ENCODE assay signal across 20 cellular contexts in the genomic region with DNA sequence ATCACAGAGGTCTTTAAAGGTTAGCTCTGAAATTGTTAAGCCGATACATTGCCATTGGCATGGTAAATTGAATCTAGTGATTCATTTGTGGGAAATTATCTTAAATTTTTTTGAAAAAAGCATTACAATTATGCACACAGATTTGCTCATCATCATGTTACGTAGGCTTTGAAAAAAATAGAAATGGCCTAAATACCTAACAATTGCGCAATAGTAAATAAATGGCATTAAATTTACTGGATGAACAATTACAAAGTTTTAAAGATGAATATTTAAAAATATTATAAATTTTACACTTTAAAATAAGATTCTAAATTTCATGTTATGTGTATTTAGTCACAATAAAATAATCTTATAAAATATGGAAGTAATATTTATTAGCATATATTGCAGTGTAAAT.
DNase-seq lines count a peak whose midpoint lies in the region; ATAC-seq, FAIRE-seq and TF ChIP-seq lines count a peak whose summit lies in the region.
"Had no signal": no experiment of that assay in that cellular context is flagged by ENCODE, and none has a peak within 500 bp of the region (broad histone marks: within the 10 kb centered on the region; RNA-seq: fewer than 3 reads in every experiment).

No MANE protein-coding gene starts in this region.

- no peak overlapping the region for H3K4me2 ChIP-seq in IMR-90 (ENCODE audit: low read depth, low read length)
- H3K4me2 ChIP-seq: KMS-11 had no signal

- FAIRE-seq in G401.6 (lab: Jason Lieb, UNC) (peak; percentile 89), TTC549 (lab: Jason Lieb, UNC) (peak; percentile 62), frontal cortex (lab: Jason Lieb, UNC) (peak; percentile 75)
- FAIRE-seq: D721Med, GM12892, GM18507 had no signal

- no peaks in the 10 kb centered on the region for H3K79me1 ChIP-seq in IMR-90 (ENCODE audit: low read depth in 1 of 2, low read length in 2 of 2)

- no peak overlapping the region for H3K14ac ChIP-seq in IMR-90 (replicated peaks; ENCODE audit: low read depth, low read length)

- no peak for TF ChIP-seq RAD21 in IMR-90 (IDR thresholded peaks at IDR 0.05; ENCODE audit: low read length)

- H4K5ac ChIP-seq in IMR-90 (ENCODE audit: low read depth, low read length) = no peak overlapping the region

- H3K27ac ChIP-seq in IMR-90 (ENCODE audit: insufficient read depth, low read length) = no peak overlapping the region
- H3K27ac ChIP-seq: C4-2B, HL-60, KMS-11 had no signal

- no peak overlapping the region for H3K4me3 ChIP-seq in IMR-90 (ENCODE audit: insufficient read depth, low read depth, low read length)
- H3K4me3 ChIP-seq: HAP-1 had no signal

- no peak overlapping the region for H3K56ac ChIP-seq in IMR-90 (ENCODE audit: extremely low read depth, insufficient read depth, low read length)

- no peaks in the 10 kb centered on the region for H3K36me3 Mint-ChIP-seq in activated CD4-positive, alpha-beta memory T cell treated with anti-CD3 and anti-CD28 coated beads for 36 hours
- H3K36me3 Mint-ChIP-seq: IgD-negative memory B cell had no signal

- peaks cover 5% of the 10 kb centered on the region for H3K9me3 ChIP-seq in IMR-90 (ENCODE audit: control insufficient read depth, insufficient read depth, low read length)
- H3K9me3 ChIP-seq: Caco-2, HAP-1 had no signal

- no peak overlapping the region for H3K4me3 Mint-ChIP-seq in activated CD4-positive, alpha-beta memory T cell treated with anti-CD3 and anti-CD28 coated beads for 36 hours
- H3K4me3 Mint-ChIP-seq: CD4-positive, alpha-beta T cell; IgD-negative memory B cell had no signal

- no peak overlapping the region for H2BK5ac ChIP-seq in IMR-90 (ENCODE audit: low read depth, low read length, poor library complexity, severe bottlenecking)

- H3K9ac ChIP-seq in IMR-90 (ENCODE audit: low read depth, low read length) = no peak overlapping the region
- H3K9ac ChIP-seq: KMS-11 had no signal

- ATAC-seq in IMR-90 (ENCODE audit: low read depth) = no peak
- ATAC-seq in GM21737 (IDR thresholded peaks at IDR 0.05; ENCODE audit: unreplicated experiment) = no peak

- no peaks in the 10 kb centered on the region for H3K36me3 ChIP-seq in IMR-90 (ENCODE audit: control insufficient read depth, insufficient read depth, low read length)
- H3K36me3 ChIP-seq: HAP-1 had no signal

- no peak overlapping the region for H2BK20ac ChIP-seq in IMR-90 (ENCODE audit: low read depth, low read length)

- no peaks in the 10 kb centered on the region for H3K9me1 ChIP-seq in IMR-90 (ENCODE audit: insufficient read depth, low read length)

- H2BK120ac ChIP-seq in IMR-90 (ENCODE audit: low read depth, low read length) = no peak overlapping the region

- no peak overlapping the region for H2AK5ac ChIP-seq in IMR-90 (ENCODE audit: low read depth, low read length)

- peaks cover 2% of the 10 kb centered on the region for H3K9me3 Mint-ChIP-seq in activated CD4-positive, alpha-beta memory T cell treated with anti-CD3 and anti-CD28 coated beads for 36 hours

- no CpG with 5 or more reads among the region's 3 CpGs for WGBS in IMR-90 (ENCODE audit: extremely low coverage in 2 of 2, insufficient read length in 1 of 2), 2 experiments

- H4K91ac ChIP-seq in IMR-90 (ENCODE audit: insufficient read depth, low read depth, low read length) = no peak overlapping the region

- BruUV-seq in IMR-90 (replicated peaks; lab: Mats Ljungman, UMichigan) = no TSS peak

- POLR2A ChIA-PET in IMR-90 (lab: Charles Lee; ENCODE audit: unreplicated experiment) = no interaction called here
- POLR2A ChIA-PET in activated CD4-positive, alpha-beta memory T cell treated with anti-CD3 and anti-CD28 coated beads for 36 hours (lab: Charles Lee) = no interaction called here

- dilution Hi-C loops in IMR-90 (cut with HindIII; ENCODE audit: low sequenced_read_pairs, unreplicated experiment) = no loop called here

- intact Hi-C loops in IMR-90 (cut with micrococcal nuclease) = no loop called here
- intact Hi-C loops in activated CD4-positive, alpha-beta memory T cell treated with anti-CD3 and anti-CD28 coated beads for 36 hours (cut with micrococcal nuclease) = no loop called here

- no peak overlapping the region for H3K18ac ChIP-seq in IMR-90 (ENCODE audit: low read depth, low read length)

- TF ChIP-seq CTCF in IMR-90 (conservative IDR thresholded peaks at IDR 0.05; ENCODE audit: low read depth, low read length) = no peak

- H3K4me1 Mint-ChIP-seq in activated CD4-positive, alpha-beta memory T cell treated with anti-CD3 and anti-CD28 coated beads for 36 hours (ENCODE audit: low read depth) = no peaks in the 10 kb centered on the region
- H3K4me1 Mint-ChIP-seq: IgD-negative memory B cell had no signal

- H3K4me1 ChIP-seq in IMR-90 (ENCODE audit: control insufficient read depth, insufficient read depth, low read length) = no peaks in the 10 kb centered on the region
- H3K4me1 ChIP-seq: Caco-2, HAP-1 had no signal

- CTCF ChIA-PET in IMR-90 (lab: Yijun Ruan, JAX) = no interaction called here
- CTCF ChIA-PET in activated CD4-positive, alpha-beta memory T cell treated with anti-CD3 and anti-CD28 coated beads for 36 hours (lab: Charles Lee) = no interaction called here

- TF ChIP-seq POLR2A in IMR-90 (IDR thresholded peaks at IDR 0.05; ENCODE audit: low read depth, low read length) = no peak

- no peak overlapping the region for H2AK9ac ChIP-seq in IMR-90 (replicated peaks; ENCODE audit: low read depth, low read length, poor library complexity)

- no peaks in the 10 kb centered on the region for H3K27me3 ChIP-seq in IMR-90 (ENCODE audit: control insufficient read depth, insufficient read depth, low read length)

- DNase-seq in IMR-90 (no peak), frontal cortex (ENCODE audit: low spot score in 2 of 2) (no peak), dermis blood vessel endothelial cell (no peak), NCI-H1417 (lab: John Stamatoyannopoulos, UW) (no peak)
- no peak for DNase-seq in activated CD4-positive, alpha-beta memory T cell treated with anti-CD3 and anti-CD28 coated beads for 36 hours
- DNase-seq: AML-193; Caco-2; CD4-positive, alpha-beta T cell; GDM1 had no signal

- no peak overlapping the region for H3K4ac ChIP-seq in IMR-90 (ENCODE audit: low read depth, low read length)

- in situ Hi-C loops in IMR-90 (cut with MboI; ENCODE audit: low sequenced_read_pairs) = no loop called here

- H3K27ac Mint-ChIP-seq in activated CD4-positive, alpha-beta memory T cell treated with anti-CD3 and anti-CD28 coated beads for 36 hours = no peak overlapping the region
- H3K27ac Mint-ChIP-seq: CD4-positive, alpha-beta T cell; IgD-negative memory B cell had no signal

- H2BK15ac ChIP-seq in IMR-90 (ENCODE audit: low read depth, low read length) = no peak overlapping the region

- no peak overlapping the region for H4K8ac ChIP-seq in IMR-90 (ENCODE audit: low read depth in 2 of 2, low read length in 2 of 2)

- no peak overlapping the region for H2AFZ ChIP-seq in IMR-90 (replicated peaks; ENCODE audit: low read length, poor library complexity)

- H4K20me1 ChIP-seq in IMR-90 (ENCODE audit: insufficient read depth, low read length) = no peaks in the 10 kb centered on the region

- no peak overlapping the region for H3K23ac ChIP-seq in IMR-90 (ENCODE audit: low read depth, low read length)

- H3K27me3 Mint-ChIP-seq in activated CD4-positive, alpha-beta memory T cell treated with anti-CD3 and anti-CD28 coated beads for 36 hours = no peaks in the 10 kb centered on the region
- H3K27me3 Mint-ChIP-seq: CD4-positive, alpha-beta T cell; IgD-negative memory B cell had no signal

TF ChIP-seq in IMR-90, 13 proteins besides CTCF, POLR2A, EP300 and RAD21:
- peak; percentile 83 for TF ChIP-seq CEBPB (IDR thresholded peaks at IDR 0.05; ENCODE audit: low read depth, low read length)
- TF ChIP-seq FOS (IDR thresholded peaks at IDR 0.05; ENCODE audit: low read depth, low read length) = no peak
- TF ChIP-seq CHD1 (IDR thresholded peaks at IDR 0.05; ENCODE audit: low read depth, low read length) = no peak
- TF ChIP-seq BHLHE40 (IDR thresholded peaks at IDR 0.05; ENCODE audit: low read depth, low read length) = no peak
